Comparison of ENCODE assay signal across 1 cellular context in genomic region chr11:64305691-64306562, GRCh38.
TF ChIP-seq lines count a peak whose summit lies in the region.

No MANE protein-coding gene starts in this region.

TF ChIP-seq in H1, 55 proteins besides CTCF, POLR2A, EP300 and RAD21:
- TF ChIP-seq ASH2L (IDR thresholded peaks at IDR 0.05; ENCODE audit: low read length), result peak; percentile 54
- no peak for TF ChIP-seq USF2 (IDR thresholded peaks at IDR 0.05; ENCODE audit: low read length)
- peak; percentile 55; the same call in 1 of the 2 replicates for TF ChIP-seq MAX (IDR thresholded peaks at IDR 0.05)
- 0 out of 2 replicates have a peak, but pooled peaks have one; percentile 11 for TF ChIP-seq BACH1 (IDR thresholded peaks at IDR 0.05; ENCODE audit: low read length)
- TF ChIP-seq CTBP2 (IDR thresholded peaks at IDR 0.05; ENCODE audit: borderline replicate concordance, insufficient read depth, insufficient read length, low read length), result no peak
- no peak for TF ChIP-seq CHD1 (IDR thresholded peaks at IDR 0.05; ENCODE audit: low read depth, low read length)
- peak; percentile 37 for TF ChIP-seq KDM4A (IDR thresholded peaks at IDR 0.05; ENCODE audit: low read depth, low read length, severe bottlenecking)
- no peak for TF ChIP-seq HDAC2 (IDR thresholded peaks at IDR 0.05; ENCODE audit: borderline replicate concordance in 1 of 2, low read depth in 2 of 2, low read length in 2 of 2)
- 0 out of 2 replicates have a peak, but pooled peaks have one; percentile 35 for TF ChIP-seq YY1 (IDR thresholded peaks at IDR 0.05; ENCODE audit: low read depth, low read length)
- 0 out of 2 replicates have a peak, but pooled peaks have one; percentile 38 for TF ChIP-seq POLR2AphosphoS5 (IDR thresholded peaks at IDR 0.05; ENCODE audit: low read depth, low read length)
- TF ChIP-seq PHF8 (conservative IDR thresholded peaks at IDR 0.05; ENCODE audit: low read depth, low read length), result peak; percentile 43
- peak; percentile 36; the same call in 1 of the 2 replicates for TF ChIP-seq SP1 (IDR thresholded peaks at IDR 0.05; ENCODE audit: low read depth, low read length)
- 0 out of 2 replicates have a peak, but pooled peaks have one; percentile 52 for TF ChIP-seq RXRA (IDR thresholded peaks at IDR 0.05; ENCODE audit: insufficient read depth, low read depth, low read length)
- peak; percentile 36; the same call in 1 of the 2 replicates for TF ChIP-seq EGR1 (IDR thresholded peaks at IDR 0.05; ENCODE audit: borderline replicate concordance, low read depth, low read length)
- no peak for TF ChIP-seq ATF3 (IDR thresholded peaks at IDR 0.05; ENCODE audit: insufficient read depth, low read depth, low read length)
- peak in 1 of 2 experiments; percentile 87; a peak in 2 of 4 replicates for TF ChIP-seq SIN3A (conservative IDR thresholded peaks at IDR 0.05 in 1 of 2, IDR thresholded peaks at IDR 0.05 in 1 of 2; ENCODE audit: low read depth in 1 of 2, low read length in 2 of 2)
